Comparison of ENCODE assay signal across 18 cellular contexts in the genomic region with DNA sequence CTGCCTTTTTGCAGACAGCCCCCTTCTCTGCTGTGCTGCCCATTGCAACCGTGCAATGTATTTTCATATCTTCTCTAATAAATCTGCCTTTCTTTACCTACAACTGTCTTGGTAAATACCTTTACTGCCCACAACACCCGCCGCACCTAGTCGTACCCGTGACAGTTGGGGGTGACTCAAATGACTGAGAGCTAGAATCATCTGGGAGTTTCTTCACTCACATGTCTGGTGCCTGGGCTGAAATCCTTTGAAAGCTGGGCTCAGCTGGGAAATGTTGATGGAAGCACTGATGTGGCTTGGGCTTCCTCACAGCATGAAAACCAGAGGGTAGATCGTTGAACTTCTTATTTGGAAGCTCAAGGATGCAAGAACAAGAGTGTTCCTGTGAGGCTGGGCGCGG. TPM values are rescaled to one million over a fixed set of nuclear protein-coding genes. Genes with fewer than 3 reads are reported as not detected.
A peak's percentile ranks its signal among the peaks of the same experiment; 100 is the strongest.
DNase-seq lines count a peak whose midpoint lies in the region; ATAC-seq and TF ChIP-seq lines count a peak whose summit lies in the region.
"Had no signal": no experiment of that assay in that cellular context is flagged by ENCODE, and none has a peak within 500 bp of the region (broad histone marks: within the 10 kb centered on the region; RNA-seq: fewer than 3 reads in every experiment).

No MANE protein-coding gene starts in this region.

- H3K9me3 Mint-ChIP-seq in brain = peaks cover 0 to 3% (median 0%) of the 10 kb centered on the region in 5 experiments
- H3K9me3 Mint-ChIP-seq: HFFc6 had no signal

- H3K36me3 ChIP-seq in ascending aorta = no peaks in the 10 kb centered on the region

- H3K27me3 ChIP-seq in ascending aorta = no peaks in the 10 kb centered on the region
- H3K27me3 ChIP-seq: SJCRH30 had no signal

- peaks cover 18% of the 10 kb centered on the region for H3K36me3 Mint-ChIP-seq in brain

- no peak for TF ChIP-seq RAD21 in Ishikawa (IDR thresholded peaks at IDR 0.05; ENCODE audit: low read depth)

- ATAC-seq in GM21529 (IDR thresholded peaks at IDR 0.05; ENCODE audit: unreplicated experiment) = no peak

- peak overlapping the region in 3 of 5 experiments; percentile 6 to 39 (median 28) for H3K4me3 Mint-ChIP-seq in brain
- H3K4me3 Mint-ChIP-seq: HFFc6 had no signal

- H3K4me3 ChIP-seq in ascending aorta = no peak overlapping the region
- H3K4me3 ChIP-seq: SJCRH30 had no signal

- TF ChIP-seq CTCF in brain (conservative IDR thresholded peaks at IDR 0.05) (no peak), ascending aorta (IDR thresholded peaks at IDR 0.05) (no peak)

- H3K27ac ChIP-seq in ascending aorta = peak overlapping the region in 1 of 2 donors; percentile 94
- H3K27ac ChIP-seq: SJCRH30 had no signal

- H3K4me1 ChIP-seq in ascending aorta = peaks cover 8 to 59% of the 10 kb centered on the region in 2 donors

- DNase-seq in kidney glomerular epithelial cell (lab: John Stamatoyannopoulos, UW) (peak; percentile 35), renal cortical epithelial cell (ENCODE audit: low read depth) (peak; percentile 50), medulla oblongata (ENCODE audit: extremely low spot score) (no peak), ascending aorta (ENCODE audit: low spot score in 2 of 2) (no peak), SHP77 treated with DMSO at 0.1 percent for 48 hours (lab: John Stamatoyannopoulos, UW) (no peak)
- DNase-seq: COR-L47, HFFc6, NCI-H1105, NCI-H1694 treated with DMSO at 0.1 percent for 48 hours, NCI-H345, NCI-H526 treated with DMSO at 0.1 percent for 48 hours, RPMI8226, SJCRH30 had no signal

- peaks cover 3% of the 10 kb centered on the region for H3K27me3 Mint-ChIP-seq in brain

- H3K4me1 Mint-ChIP-seq in brain = peaks cover 78% of the 10 kb centered on the region

- no peak for TF ChIP-seq EP300 in Ishikawa (IDR thresholded peaks at IDR 0.05; ENCODE audit: borderline replicate concordance)

- H3K27ac Mint-ChIP-seq in brain = peak overlapping the region; percentile 63 to 81 (median 73)
- H3K27ac Mint-ChIP-seq: HFFc6 had no signal

- intact Hi-C loops in ascending aorta (cut with DNase I) = loop anchor here (5.0 kb wide), 1 partner anchor 62 kb away; a partner anchor contains a TSS

- H3K9me3 ChIP-seq in ascending aorta = no peaks in the 10 kb centered on the region
- H3K9me3 ChIP-seq: SJCRH30 had no signal

TF ChIP-seq in Ishikawa, 13 proteins besides CTCF, POLR2A, EP300 and RAD21:
- TF ChIP-seq, protein P1, sequence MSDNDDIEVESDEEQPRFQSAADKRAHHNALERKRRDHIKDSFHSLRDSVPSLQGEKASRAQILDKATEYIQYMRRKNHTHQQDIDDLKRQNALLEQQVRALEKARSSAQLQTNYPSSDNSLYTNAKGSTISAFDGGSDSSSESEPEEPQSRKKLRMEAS (IDR thresholded peaks at IDR 0.05) = no peak
- 0 out of 2 replicates have a peak, but pooled peaks have one; percentile 43 for TF ChIP-seq ZBTB7A (IDR thresholded peaks at IDR 0.05; ENCODE audit: low read depth)

RNA-seq across cellular contexts. Expression of a gene that starts 2.8 kb away (rescaled TPM):
- 59.3 TPM for polyA plus RNA-seq in brain (ENCODE audit: insufficient read depth, low read depth, low replicate concordance)
- total RNA-seq in renal cortical epithelial cell (1.2 and 15.4 TPM in 2 replicates), ascending aorta (0.53 TPM)

RNA-seq across cellular contexts. Expression of a gene that starts 21.5 kb away (rescaled TPM):
- polyA plus RNA-seq in brain (ENCODE audit: insufficient read depth, low read depth, low replicate concordance) = 21.3 TPM
- 0.35 and 0.85 TPM in 2 replicates for total RNA-seq in renal cortical epithelial cell
- total RNA-seq in ascending aorta = 15.8 TPM

RNA-seq across cellular contexts. Expression of a gene that starts 45.5 kb away (rescaled TPM):
- 5.3 TPM for polyA plus RNA-seq in brain (ENCODE audit: insufficient read depth, low read depth, low replicate concordance)
- not detected in 2 replicates for total RNA-seq in renal cortical epithelial cell
- total RNA-seq in ascending aorta = 0.53 TPM
- total RNA-seq: A673, Daoy had no signal

Comparison
In these comparisons a context has a peak if more than half of its experiments do, and no peak if none do; other contexts are left out.
1. DNase-seq: peak in kidney glomerular epithelial cell (single experiment) and renal cortical epithelial cell (single experiment); none in medulla oblongata (single experiment), ascending aorta (0 of 2) and SHP77 treated with DMSO at 0.1 percent for 48 hours (single experiment).